In genomic region chr5:126970517-126971017, GRCh38 we compare ENCODE assay signal across 1 cellular context.
TF ChIP-seq lines count a peak whose summit lies in the region.

No MANE protein-coding gene starts in this region.

TF ChIP-seq in SK-N-SH, 30 proteins besides CTCF, POLR2A, EP300 and RAD21 (continued from another document):
- TF ChIP-seq, protein P1, sequence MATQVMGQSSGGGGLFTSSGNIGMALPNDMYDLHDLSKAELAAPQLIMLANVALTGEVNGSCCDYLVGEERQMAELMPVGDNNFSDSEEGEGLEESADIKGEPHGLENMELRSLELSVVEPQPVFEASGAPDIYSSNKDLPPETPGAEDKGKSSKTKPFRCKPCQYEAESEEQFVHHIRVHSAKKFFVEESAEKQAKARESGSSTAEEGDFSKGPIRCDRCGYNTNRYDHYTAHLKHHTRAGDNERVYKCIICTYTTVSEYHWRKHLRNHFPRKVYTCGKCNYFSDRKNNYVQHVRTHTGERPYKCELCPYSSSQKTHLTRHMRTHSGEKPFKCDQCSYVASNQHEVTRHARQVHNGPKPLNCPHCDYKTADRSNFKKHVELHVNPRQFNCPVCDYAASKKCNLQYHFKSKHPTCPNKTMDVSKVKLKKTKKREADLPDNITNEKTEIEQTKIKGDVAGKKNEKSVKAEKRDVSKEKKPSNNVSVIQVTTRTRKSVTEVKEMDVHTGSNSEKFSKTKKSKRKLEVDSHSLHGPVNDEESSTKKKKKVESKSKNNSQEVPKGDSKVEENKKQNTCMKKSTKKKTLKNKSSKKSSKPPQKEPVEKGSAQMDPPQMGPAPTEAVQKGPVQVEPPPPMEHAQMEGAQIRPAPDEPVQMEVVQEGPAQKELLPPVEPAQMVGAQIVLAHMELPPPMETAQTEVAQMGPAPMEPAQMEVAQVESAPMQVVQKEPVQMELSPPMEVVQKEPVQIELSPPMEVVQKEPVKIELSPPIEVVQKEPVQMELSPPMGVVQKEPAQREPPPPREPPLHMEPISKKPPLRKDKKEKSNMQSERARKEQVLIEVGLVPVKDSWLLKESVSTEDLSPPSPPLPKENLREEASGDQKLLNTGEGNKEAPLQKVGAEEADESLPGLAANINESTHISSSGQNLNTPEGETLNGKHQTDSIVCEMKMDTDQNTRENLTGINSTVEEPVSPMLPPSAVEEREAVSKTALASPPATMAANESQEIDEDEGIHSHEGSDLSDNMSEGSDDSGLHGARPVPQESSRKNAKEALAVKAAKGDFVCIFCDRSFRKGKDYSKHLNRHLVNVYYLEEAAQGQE (IDR thresholded peaks at IDR 0.05; ENCODE audit: low read depth, low read length) = peak; percentile 64; the same call in 1 of the 2 replicates
- no peak for TF ChIP-seq GABPA (IDR thresholded peaks at IDR 0.05; ENCODE audit: low read depth)
- TF ChIP-seq ELF1 (IDR thresholded peaks at IDR 0.05) = peak; percentile 55; the same call in 1 of the 2 replicates
- TF ChIP-seq, protein P2, sequence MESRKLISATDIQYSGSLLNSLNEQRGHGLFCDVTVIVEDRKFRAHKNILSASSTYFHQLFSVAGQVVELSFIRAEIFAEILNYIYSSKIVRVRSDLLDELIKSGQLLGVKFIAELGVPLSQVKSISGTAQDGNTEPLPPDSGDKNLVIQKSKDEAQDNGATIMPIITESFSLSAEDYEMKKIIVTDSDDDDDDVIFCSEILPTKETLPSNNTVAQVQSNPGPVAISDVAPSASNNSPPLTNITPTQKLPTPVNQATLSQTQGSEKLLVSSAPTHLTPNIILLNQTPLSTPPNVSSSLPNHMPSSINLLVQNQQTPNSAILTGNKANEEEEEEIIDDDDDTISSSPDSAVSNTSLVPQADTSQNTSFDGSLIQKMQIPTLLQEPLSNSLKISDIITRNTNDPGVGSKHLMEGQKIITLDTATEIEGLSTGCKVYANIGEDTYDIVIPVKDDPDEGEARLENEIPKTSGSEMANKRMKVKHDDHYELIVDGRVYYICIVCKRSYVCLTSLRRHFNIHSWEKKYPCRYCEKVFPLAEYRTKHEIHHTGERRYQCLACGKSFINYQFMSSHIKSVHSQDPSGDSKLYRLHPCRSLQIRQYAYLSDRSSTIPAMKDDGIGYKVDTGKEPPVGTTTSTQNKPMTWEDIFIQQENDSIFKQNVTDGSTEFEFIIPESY (IDR thresholded peaks at IDR 0.05; ENCODE audit: borderline replicate concordance, low read depth) = 0 out of 2 replicates have a peak, but pooled peaks have one; percentile 69
- TF ChIP-seq SIN3A (IDR thresholded peaks at IDR 0.05; ENCODE audit: borderline replicate concordance, low read depth, low read length) = peak; percentile 63; the same call in 1 of the 2 replicates
- peak; percentile 98 for TF ChIP-seq NFIC (IDR thresholded peaks at IDR 0.05; ENCODE audit: borderline replicate concordance)
- peak; percentile 92 for TF ChIP-seq MEF2A (IDR thresholded peaks at IDR 0.05; ENCODE audit: borderline replicate concordance, low read depth)
- no peak for TF ChIP-seq SMC3 (IDR thresholded peaks at IDR 0.05; ENCODE audit: low read depth, low read length)
- TF ChIP-seq, protein P3, sequence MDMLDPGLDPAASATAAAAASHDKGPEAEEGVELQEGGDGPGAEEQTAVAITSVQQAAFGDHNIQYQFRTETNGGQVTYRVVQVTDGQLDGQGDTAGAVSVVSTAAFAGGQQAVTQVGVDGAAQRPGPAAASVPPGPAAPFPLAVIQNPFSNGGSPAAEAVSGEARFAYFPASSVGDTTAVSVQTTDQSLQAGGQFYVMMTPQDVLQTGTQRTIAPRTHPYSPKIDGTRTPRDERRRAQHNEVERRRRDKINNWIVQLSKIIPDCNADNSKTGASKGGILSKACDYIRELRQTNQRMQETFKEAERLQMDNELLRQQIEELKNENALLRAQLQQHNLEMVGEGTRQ (IDR thresholded peaks at IDR 0.05; ENCODE audit: borderline replicate concordance, low read depth, low read length) = no peak
- peak; percentile 81; the same call in 1 of the 2 replicates for TF ChIP-seq FOXM1 (IDR thresholded peaks at IDR 0.05; ENCODE audit: low read depth)
- TF ChIP-seq, protein P4, sequence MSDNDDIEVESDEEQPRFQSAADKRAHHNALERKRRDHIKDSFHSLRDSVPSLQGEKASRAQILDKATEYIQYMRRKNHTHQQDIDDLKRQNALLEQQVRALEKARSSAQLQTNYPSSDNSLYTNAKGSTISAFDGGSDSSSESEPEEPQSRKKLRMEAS (IDR thresholded peaks at IDR 0.05; ENCODE audit: low read depth) = peak; percentile 66
- no peak for TF ChIP-seq GATA2 (CRISPR knock-in tag; IDR thresholded peaks at IDR 0.05)
- no peak for TF ChIP-seq FOXJ3 (CRISPR knock-in tag; IDR thresholded peaks at IDR 0.05)
- TF ChIP-seq RCOR1 (IDR thresholded peaks at IDR 0.05; ENCODE audit: low read length) = no peak
- TF ChIP-seq EZH2phosphoT487 (IDR thresholded peaks at IDR 0.05; ENCODE audit: borderline replicate concordance, low read depth) = no peak
- TF ChIP-seq POLR2AphosphoS5 (IDR thresholded peaks at IDR 0.05; ENCODE audit: low read depth, low read length) = peak; percentile 70; the same call in 1 of the 2 replicates
- TF ChIP-seq TAF1 (IDR thresholded peaks at IDR 0.05; ENCODE audit: borderline replicate concordance, low read depth, low read length) = no peak
- TF ChIP-seq NRF1 (IDR thresholded peaks at IDR 0.05; ENCODE audit: low read depth, low read length) = no peak
- peak; percentile 91 for TF ChIP-seq JUND (IDR thresholded peaks at IDR 0.05)
- no peak for TF ChIP-seq CHD2 (IDR thresholded peaks at IDR 0.05; ENCODE audit: low read length, partially characterized antibody)
- peak; percentile 91 for TF ChIP-seq TEAD4 (IDR thresholded peaks at IDR 0.05; ENCODE audit: borderline replicate concordance, insufficient read depth)
- TF ChIP-seq TCF12 (IDR thresholded peaks at IDR 0.05) = peak; percentile 93
- TF ChIP-seq YY1 (IDR thresholded peaks at IDR 0.05; ENCODE audit: low read depth) = no peak
- no peak for TF ChIP-seq MXI1 (IDR thresholded peaks at IDR 0.05; ENCODE audit: low read depth, low read length)
- peak; percentile 86; the same call in 1 of the 2 replicates for TF ChIP-seq RXRA (IDR thresholded peaks at IDR 0.05; ENCODE audit: borderline replicate concordance, low read depth)
- no peak for TF ChIP-seq RFX5 (IDR thresholded peaks at IDR 0.05; ENCODE audit: low read length)
- TF ChIP-seq FOSL2 (IDR thresholded peaks at IDR 0.05; ENCODE audit: borderline replicate concordance, low read depth) = peak; percentile 83; the same call in 1 of the 2 replicates
